2 cellular contexts compared by ENCODE assay signal in the genomic region with DNA sequence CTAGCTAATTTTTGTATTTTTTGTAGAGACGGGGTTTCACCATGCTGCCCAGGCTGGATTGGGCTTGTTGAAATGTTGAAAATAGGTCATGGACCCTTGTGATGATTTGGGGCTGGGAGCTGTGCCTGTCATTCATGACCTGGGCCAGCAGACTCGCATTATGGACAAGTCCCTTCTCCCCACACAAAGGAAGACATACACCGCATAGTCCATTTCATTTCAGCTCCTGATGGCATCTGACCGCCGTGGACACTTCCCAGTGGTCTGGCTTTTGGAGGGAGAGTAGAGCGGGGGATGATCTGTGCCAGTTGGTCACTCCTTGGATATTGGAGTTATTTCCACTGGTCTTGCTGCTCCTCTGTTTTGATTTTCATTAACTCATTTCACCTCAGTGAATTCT.
TF ChIP-seq lines count a peak whose summit lies in the region.

No MANE protein-coding gene starts in this region.

TF ChIP-seq in A549, 52 proteins besides CTCF, POLR2A, EP300 and RAD21:
- TF ChIP-seq, protein P1, sequence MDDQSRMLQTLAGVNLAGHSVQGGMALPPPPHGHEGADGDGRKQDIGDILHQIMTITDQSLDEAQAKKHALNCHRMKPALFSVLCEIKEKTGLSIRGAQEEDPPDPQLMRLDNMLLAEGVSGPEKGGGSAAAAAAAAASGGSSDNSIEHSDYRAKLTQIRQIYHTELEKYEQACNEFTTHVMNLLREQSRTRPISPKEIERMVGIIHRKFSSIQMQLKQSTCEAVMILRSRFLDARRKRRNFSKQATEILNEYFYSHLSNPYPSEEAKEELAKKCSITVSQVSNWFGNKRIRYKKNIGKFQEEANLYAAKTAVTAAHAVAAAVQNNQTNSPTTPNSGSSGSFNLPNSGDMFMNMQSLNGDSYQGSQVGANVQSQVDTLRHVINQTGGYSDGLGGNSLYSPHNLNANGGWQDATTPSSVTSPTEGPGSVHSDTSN (IDR thresholded peaks at IDR 0.05), result no peak
- no peak for TF ChIP-seq BHLHE40 (IDR thresholded peaks at IDR 0.05; ENCODE audit: low read depth, low read length)
- TF ChIP-seq JUNB (IDR thresholded peaks at IDR 0.05), result no peak
- TF ChIP-seq, protein P2, sequence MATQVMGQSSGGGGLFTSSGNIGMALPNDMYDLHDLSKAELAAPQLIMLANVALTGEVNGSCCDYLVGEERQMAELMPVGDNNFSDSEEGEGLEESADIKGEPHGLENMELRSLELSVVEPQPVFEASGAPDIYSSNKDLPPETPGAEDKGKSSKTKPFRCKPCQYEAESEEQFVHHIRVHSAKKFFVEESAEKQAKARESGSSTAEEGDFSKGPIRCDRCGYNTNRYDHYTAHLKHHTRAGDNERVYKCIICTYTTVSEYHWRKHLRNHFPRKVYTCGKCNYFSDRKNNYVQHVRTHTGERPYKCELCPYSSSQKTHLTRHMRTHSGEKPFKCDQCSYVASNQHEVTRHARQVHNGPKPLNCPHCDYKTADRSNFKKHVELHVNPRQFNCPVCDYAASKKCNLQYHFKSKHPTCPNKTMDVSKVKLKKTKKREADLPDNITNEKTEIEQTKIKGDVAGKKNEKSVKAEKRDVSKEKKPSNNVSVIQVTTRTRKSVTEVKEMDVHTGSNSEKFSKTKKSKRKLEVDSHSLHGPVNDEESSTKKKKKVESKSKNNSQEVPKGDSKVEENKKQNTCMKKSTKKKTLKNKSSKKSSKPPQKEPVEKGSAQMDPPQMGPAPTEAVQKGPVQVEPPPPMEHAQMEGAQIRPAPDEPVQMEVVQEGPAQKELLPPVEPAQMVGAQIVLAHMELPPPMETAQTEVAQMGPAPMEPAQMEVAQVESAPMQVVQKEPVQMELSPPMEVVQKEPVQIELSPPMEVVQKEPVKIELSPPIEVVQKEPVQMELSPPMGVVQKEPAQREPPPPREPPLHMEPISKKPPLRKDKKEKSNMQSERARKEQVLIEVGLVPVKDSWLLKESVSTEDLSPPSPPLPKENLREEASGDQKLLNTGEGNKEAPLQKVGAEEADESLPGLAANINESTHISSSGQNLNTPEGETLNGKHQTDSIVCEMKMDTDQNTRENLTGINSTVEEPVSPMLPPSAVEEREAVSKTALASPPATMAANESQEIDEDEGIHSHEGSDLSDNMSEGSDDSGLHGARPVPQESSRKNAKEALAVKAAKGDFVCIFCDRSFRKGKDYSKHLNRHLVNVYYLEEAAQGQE (IDR thresholded peaks at IDR 0.05), result no peak
- TF ChIP-seq ZFP36 (IDR thresholded peaks at IDR 0.05; ENCODE audit: borderline replicate concordance, partially characterized antibody), result no peak
- TF ChIP-seq, protein P3, sequence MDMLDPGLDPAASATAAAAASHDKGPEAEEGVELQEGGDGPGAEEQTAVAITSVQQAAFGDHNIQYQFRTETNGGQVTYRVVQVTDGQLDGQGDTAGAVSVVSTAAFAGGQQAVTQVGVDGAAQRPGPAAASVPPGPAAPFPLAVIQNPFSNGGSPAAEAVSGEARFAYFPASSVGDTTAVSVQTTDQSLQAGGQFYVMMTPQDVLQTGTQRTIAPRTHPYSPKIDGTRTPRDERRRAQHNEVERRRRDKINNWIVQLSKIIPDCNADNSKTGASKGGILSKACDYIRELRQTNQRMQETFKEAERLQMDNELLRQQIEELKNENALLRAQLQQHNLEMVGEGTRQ (IDR thresholded peaks at IDR 0.05), result no peak
- no peak for TF ChIP-seq RNF2 (IDR thresholded peaks at IDR 0.05; ENCODE audit: borderline replicate concordance, low read depth)
- TF ChIP-seq MAFK (IDR thresholded peaks at IDR 0.05; ENCODE audit: partially characterized antibody), result no peak
- TF ChIP-seq, protein P4, sequence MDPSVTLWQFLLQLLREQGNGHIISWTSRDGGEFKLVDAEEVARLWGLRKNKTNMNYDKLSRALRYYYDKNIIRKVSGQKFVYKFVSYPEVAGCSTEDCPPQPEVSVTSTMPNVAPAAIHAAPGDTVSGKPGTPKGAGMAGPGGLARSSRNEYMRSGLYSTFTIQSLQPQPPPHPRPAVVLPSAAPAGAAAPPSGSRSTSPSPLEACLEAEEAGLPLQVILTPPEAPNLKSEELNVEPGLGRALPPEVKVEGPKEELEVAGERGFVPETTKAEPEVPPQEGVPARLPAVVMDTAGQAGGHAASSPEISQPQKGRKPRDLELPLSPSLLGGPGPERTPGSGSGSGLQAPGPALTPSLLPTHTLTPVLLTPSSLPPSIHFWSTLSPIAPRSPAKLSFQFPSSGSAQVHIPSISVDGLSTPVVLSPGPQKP (IDR thresholded peaks at IDR 0.05; ENCODE audit: low read depth, low read length), result no peak
TF ChIP-seq in A549: peak in this region for 0.

TF ChIP-seq in SK-N-SH, 30 proteins besides CTCF, POLR2A, EP300 and RAD21:
- TF ChIP-seq, protein P3 (IDR thresholded peaks at IDR 0.05; ENCODE audit: borderline replicate concordance, low read depth, low read length), result no peak
- TF ChIP-seq POLR2AphosphoS5 (IDR thresholded peaks at IDR 0.05; ENCODE audit: low read depth, low read length) (no peak), FOXJ3 (CRISPR knock-in tag; IDR thresholded peaks at IDR 0.05) (no peak), TEAD4 (IDR thresholded peaks at IDR 0.05; ENCODE audit: borderline replicate concordance, insufficient read depth) (no peak), RXRA (IDR thresholded peaks at IDR 0.05; ENCODE audit: borderline replicate concordance, low read depth) (no peak), EZH2phosphoT487 (IDR thresholded peaks at IDR 0.05; ENCODE audit: borderline replicate concordance, low read depth) (no peak), RFX5 (IDR thresholded peaks at IDR 0.05; ENCODE audit: low read length) (no peak), YY1 (IDR thresholded peaks at IDR 0.05; ENCODE audit: low read depth) (no peak), TCF12 (IDR thresholded peaks at IDR 0.05) (no peak), RCOR1 (IDR thresholded peaks at IDR 0.05; ENCODE audit: low read length) (no peak)
- TF ChIP-seq, protein P5, sequence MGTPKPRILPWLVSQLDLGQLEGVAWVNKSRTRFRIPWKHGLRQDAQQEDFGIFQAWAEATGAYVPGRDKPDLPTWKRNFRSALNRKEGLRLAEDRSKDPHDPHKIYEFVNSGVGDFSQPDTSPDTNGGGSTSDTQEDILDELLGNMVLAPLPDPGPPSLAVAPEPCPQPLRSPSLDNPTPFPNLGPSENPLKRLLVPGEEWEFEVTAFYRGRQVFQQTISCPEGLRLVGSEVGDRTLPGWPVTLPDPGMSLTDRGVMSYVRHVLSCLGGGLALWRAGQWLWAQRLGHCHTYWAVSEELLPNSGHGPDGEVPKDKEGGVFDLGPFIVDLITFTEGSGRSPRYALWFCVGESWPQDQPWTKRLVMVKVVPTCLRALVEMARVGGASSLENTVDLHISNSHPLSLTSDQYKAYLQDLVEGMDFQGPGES (IDR thresholded peaks at IDR 0.05; ENCODE audit: low read depth, low read length), result no peak
